In the genomic region with DNA sequence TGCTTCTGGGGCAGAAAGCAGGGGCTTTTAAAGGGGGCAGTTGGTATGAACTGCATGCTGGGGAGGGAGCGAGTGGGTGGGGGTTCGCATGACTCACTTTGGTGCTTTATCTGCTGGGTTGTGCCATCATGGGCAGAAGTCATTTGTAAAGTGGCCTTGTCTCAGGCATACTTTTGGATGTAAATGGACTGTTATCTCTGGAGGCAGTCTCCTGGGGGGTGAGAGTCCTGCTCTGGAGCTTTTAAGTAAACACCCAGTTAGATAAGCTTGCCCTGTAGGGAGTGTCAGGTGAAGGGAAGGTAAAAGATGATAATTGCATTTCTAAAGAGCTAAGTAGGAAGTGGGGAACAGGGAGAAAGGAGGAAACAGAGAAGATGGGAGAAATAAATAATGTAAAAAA, we compare ENCODE assay signal across 14 cellular contexts. TPM values are rescaled to one million over a fixed set of nuclear protein-coding genes. Genes with fewer than 3 reads are reported as not detected.
DNase-seq lines count a peak whose midpoint lies in the region; ATAC-seq and TF ChIP-seq lines count a peak whose summit lies in the region.
"Had no signal": no experiment of that assay in that cellular context is flagged by ENCODE, and none has a peak within 500 bp of the region (broad histone marks: within the 10 kb centered on the region; RNA-seq: fewer than 3 reads in every experiment).

No MANE protein-coding gene starts in this region.

- no peak overlapping the region for H3K9ac ChIP-seq in H9 (ENCODE audit: extremely low read depth, insufficient read length, low read length)

- H3K23ac ChIP-seq in H9 (ENCODE audit: insufficient read length, low read depth, low read length) = no peak overlapping the region

- peak overlapping the region in 2 of 7 donors; percentile 37 to 82 for H3K27ac Mint-ChIP-seq in CD4-positive, alpha-beta memory T cell
- peak overlapping the region in 2 of 3 experiments; percentile 7 to 20; a peak in 2 of 7 replicates for H3K27ac Mint-ChIP-seq in H9
- H3K27ac Mint-ChIP-seq in activated naive CD8-positive, alpha-beta T cell = peak overlapping the region; percentile 98
- H3K27ac Mint-ChIP-seq in mesothelial cell of epicardium = no peak overlapping the region

- peak overlapping the region; percentile 87 for H3K4me2 ChIP-seq in H9 (ENCODE audit: insufficient read depth, insufficient read length, low read length)

- no peak overlapping the region for H3K4me3 ChIP-seq in CD4-positive, alpha-beta memory T cell (ENCODE audit: low read length in 2 of 2)
- H3K4me3 ChIP-seq: breast epithelium had no signal

- no peaks in the 10 kb centered on the region for H3K9me3 ChIP-seq in CD4-positive, alpha-beta memory T cell (ENCODE audit: control insufficient read depth in 1 of 2, low read length in 2 of 2)
- no peaks in the 10 kb centered on the region for H3K9me3 ChIP-seq in H9 (ENCODE audit: control insufficient read depth, low read depth, low read length)
- H3K9me3 ChIP-seq: breast epithelium, SJSA1 had no signal

- no peak overlapping the region for H3K14ac ChIP-seq in H9 (ENCODE audit: insufficient read depth, low read length)

- H2BK120ac ChIP-seq in H9 (ENCODE audit: low read depth, low read length, poor library complexity, severe bottlenecking) = no peak overlapping the region

- no peak overlapping the region for H2AK5ac ChIP-seq in H9 (ENCODE audit: insufficient read length, low read length)

- CTCF ChIA-PET in CD4-positive, alpha-beta memory T cell (lab: Charles Lee; ENCODE audit: partially characterized antibody) = interaction anchor here (1.0 to 6.3 kb wide), 4 partner anchors 17 to 132 kb away, joined by 3 to 73 read pairs (median 5); no protein-coding TSS in a partner anchor

- H2AFZ ChIP-seq in H9 (ENCODE audit: low read length) = no peak overlapping the region

- no peak overlapping the region for H3K56ac ChIP-seq in H9 (ENCODE audit: insufficient read length, low read depth, low read length)

- H3K4me3 Mint-ChIP-seq in CD4-positive, alpha-beta memory T cell = peak overlapping the region in 7 of 8 donors; percentile 13 to 99 (median 84)
- peak overlapping the region; percentile 18 to 87 for H3K4me3 Mint-ChIP-seq in H9
- H3K4me3 Mint-ChIP-seq in activated naive CD8-positive, alpha-beta T cell = peak overlapping the region; percentile 95
- H3K4me3 Mint-ChIP-seq in mesothelial cell of epicardium = peak overlapping the region; percentile 28

- no peak overlapping the region for H3K4ac ChIP-seq in H9 (ENCODE audit: low read depth, low read length)

- H3K79me2 ChIP-seq in H9 (ENCODE audit: insufficient read depth, low read length) = no peaks in the 10 kb centered on the region; the same call in 1 of the 2 replicates

- intact Hi-C loops in CD4-positive, alpha-beta memory T cell (cut with micrococcal nuclease) = no loop called here

- H3K36me3 Mint-ChIP-seq in CD4-positive, alpha-beta memory T cell = peaks cover 4 to 13% of the 10 kb centered on the region in 2 donors
- H3K36me3 Mint-ChIP-seq in H9 (ENCODE audit: insufficient read depth in 1 of 3, low read depth in 3 of 3) (peaks cover 1 to 7% (median 6%) of the 10 kb centered on the region in 3 experiments; a peak in 5 of 7 replicates), mesothelial cell of epicardium (peaks cover 3% of the 10 kb centered on the region)
- peaks cover 5% of the 10 kb centered on the region for H3K36me3 Mint-ChIP-seq in activated naive CD8-positive, alpha-beta T cell

- no peak overlapping the region for H3T11ph ChIP-seq in H9 (ENCODE audit: low read length)

- no peaks in the 10 kb centered on the region for H3K27me3 ChIP-seq in CD4-positive, alpha-beta memory T cell (ENCODE audit: insufficient read depth, low read length)
- H3K27me3 ChIP-seq in H9 (ENCODE audit: insufficient read depth, low read length) = no peaks in the 10 kb centered on the region; the same call in 1 of the 2 replicates
- H3K27me3 ChIP-seq: breast epithelium, SJSA1 had no signal

- H3K27me3 Mint-ChIP-seq in CD4-positive, alpha-beta memory T cell = peaks cover 3 to 5% of the 10 kb centered on the region in 2 donors
- H3K27me3 Mint-ChIP-seq in H9 (ENCODE audit: low read depth) (peaks cover 15% of the 10 kb centered on the region), mesothelial cell of epicardium (ENCODE audit: low read depth) (no peaks in the 10 kb centered on the region)
- no peaks in the 10 kb centered on the region for H3K27me3 Mint-ChIP-seq in activated naive CD8-positive, alpha-beta T cell

- WGBS in H9 (ENCODE audit: extremely low coverage, insufficient read length, low lambda C conversion rate) = no CpG with 5 or more reads among the region's 2 CpGs

- no peaks in the 10 kb centered on the region for H4K20me1 ChIP-seq in H9 (ENCODE audit: control insufficient read depth, insufficient read depth, insufficient read length)

- no peak overlapping the region for H2BK15ac ChIP-seq in H9 (ENCODE audit: low read depth, low read length)

- ATAC-seq in HG03457 (IDR thresholded peaks at IDR 0.05; ENCODE audit: unreplicated experiment) = no peak
- ATAC-seq: esophagus mucosa had no signal

- H3K23me2 ChIP-seq in H9 (ENCODE audit: insufficient read length, low read depth, low read length, poor library complexity, severe bottlenecking) = peaks cover 12% of the 10 kb centered on the region

- no peak for DNase-seq in CD4-positive, alpha-beta memory T cell
- DNase-seq in H9 = peak; percentile 37
- DNase-seq in mesothelial cell of epicardium (ENCODE audit: low spot score in 2 of 2, unreplicated experiment in 2 of 2) = no peak
- no peak for DNase-seq in globus pallidus (ENCODE audit: low spot score)
- no peak for DNase-seq in activated gamma-delta T cell (lab: John Stamatoyannopoulos, UW)
- DNase-seq: DMS 273 treated with DMSO at 0.1 percent for 48 hours, NCI-H526 treated with DMSO at 0.1 percent for 48 hours had no signal

- H3K4me1 ChIP-seq in CD4-positive, alpha-beta memory T cell (ENCODE audit: insufficient read depth, low read length) = peaks cover 30% of the 10 kb centered on the region
- H3K4me1 ChIP-seq in H9 (ENCODE audit: insufficient read depth, low read length) = peaks cover 11% of the 10 kb centered on the region; the same call in 1 of the 2 replicates
- H3K4me1 ChIP-seq: breast epithelium had no signal

- no peaks in the 10 kb centered on the region for H3K9me3 Mint-ChIP-seq in CD4-positive, alpha-beta memory T cell
- H3K9me3 Mint-ChIP-seq in H9 (peaks cover 0 to 2% of the 10 kb centered on the region in 2 experiments; a peak in 2 of 5 replicates), mesothelial cell of epicardium (no peaks in the 10 kb centered on the region)
- no peaks in the 10 kb centered on the region for H3K9me3 Mint-ChIP-seq in activated naive CD8-positive, alpha-beta T cell (ENCODE audit: low read depth)

- no peak overlapping the region for H2BK5ac ChIP-seq in H9 (ENCODE audit: insufficient read length, low read length)

- no peak overlapping the region for H4K5ac ChIP-seq in H9 (ENCODE audit: insufficient read length, low read depth, low read length)

- H2BK12ac ChIP-seq in H9 (ENCODE audit: insufficient read length, low read depth, low read length) = no peak overlapping the region

- H4K8ac ChIP-seq in H9 (replicated peaks; ENCODE audit: insufficient read length, low read depth, low read length) = no peak overlapping the region

- POLR2A ChIA-PET in CD4-positive, alpha-beta memory T cell (lab: Charles Lee; ENCODE audit: partially characterized antibody) = interaction anchor here (1.0 to 3.2 kb wide), 3 partner anchors 11 to 21 kb away, joined by 5 to 15 read pairs (median 12); a partner anchor contains a TSS

- no peak overlapping the region for H3K18ac ChIP-seq in H9 (ENCODE audit: insufficient read length, low read depth, low read length)

- no peaks in the 10 kb centered on the region for H3K36me3 ChIP-seq in CD4-positive, alpha-beta memory T cell (ENCODE audit: insufficient read depth, low read length)
- H3K36me3 ChIP-seq: breast epithelium had no signal

- no peaks in the 10 kb centered on the region for H3K79me1 ChIP-seq in H9 (ENCODE audit: insufficient read depth, low read depth, low read length, poor library complexity, severe bottlenecking)

- H3K4me1 Mint-ChIP-seq in CD4-positive, alpha-beta memory T cell = peaks cover 23 to 38% (median 29%) of the 10 kb centered on the region in 4 donors
- peaks cover 51 to 58% of the 10 kb centered on the region in 2 experiments for H3K4me1 Mint-ChIP-seq in H9
- H3K4me1 Mint-ChIP-seq in activated naive CD8-positive, alpha-beta T cell (ENCODE audit: low read depth) = peaks cover 39% of the 10 kb centered on the region
- peaks cover 33% of the 10 kb centered on the region for H3K4me1 Mint-ChIP-seq in mesothelial cell of epicardium

- no peak overlapping the region for H3K27ac ChIP-seq in CD4-positive, alpha-beta memory T cell (ENCODE audit: low read depth, low read length)
- no peak overlapping the region for H3K27ac ChIP-seq in H9 (ENCODE audit: insufficient read length, low read depth, low read length)
- H3K27ac ChIP-seq: breast epithelium, SJSA1 had no signal

- TF ChIP-seq CTCF in H9 (conservative IDR thresholded peaks at IDR 0.05) = no peak
- no peak for TF ChIP-seq CTCF in mesothelial cell of epicardium (IDR thresholded peaks at IDR 0.05; ENCODE audit: unreplicated experiment)

- H2BK20ac ChIP-seq in H9 (ENCODE audit: low read depth, low read length, poor library complexity, severe bottlenecking) = no peak overlapping the region

- no peak overlapping the region for H4K91ac ChIP-seq in H9 (ENCODE audit: insufficient read length, low read depth, low read length)

RNA-seq across cellular contexts. Expression of a gene that starts 1.6 kb away (rescaled TPM):
- 10 to 100 TPM; 52.8 to 54.7 TPM for total RNA-seq in CD4-positive, alpha-beta memory T cell
- 100 to 1,000 TPM; 154 to 207 TPM for polyA plus RNA-seq in CD4-positive, alpha-beta memory T cell
- total RNA-seq in H9 (2021) = 114 and 116 TPM in 2 replicates
- 62.8 to 65.5 TPM (median 65.2 TPM) in 3 replicates for total RNA-seq in mesothelial cell of epicardium

RNA-seq across cellular contexts. Expression of a gene that starts 15.9 kb away (rescaled TPM):
- total RNA-seq in CD4-positive, alpha-beta memory T cell = 1 to 10 TPM; 1.6 to 2.3 TPM
- 1 to 10 TPM in 1 of 2 donors, under 1 TPM in 1; 0.94 to 1.2 TPM for polyA plus RNA-seq in CD4-positive, alpha-beta memory T cell
- 12.0 and 14.5 TPM in 2 replicates for total RNA-seq in H9 (2021)
- total RNA-seq in mesothelial cell of epicardium = 11.7 to 13.5 TPM (median 12.7 TPM) in 3 replicates
- total RNA-seq: myocyte had no signal

RNA-seq across cellular contexts. Expression of a gene that starts 20.9 kb away (rescaled TPM):
- not detected for total RNA-seq in CD4-positive, alpha-beta memory T cell
- polyA plus RNA-seq in CD4-positive, alpha-beta memory T cell = not detected
- 0.26 and 0.64 TPM in 2 replicates for total RNA-seq in H9 (2021)
- 1.0 to 2.1 TPM (median 1.9 TPM) in 3 replicates for total RNA-seq in mesothelial cell of epicardium
- total RNA-seq: activated CD8-positive, alpha-beta memory T cell treated with anti-CD3 and anti-CD28 coated beads for 36 hours; esophagus mucosa; myocyte had no signal

Comparison
In these comparisons a context has a peak if more than half of its experiments do, and no peak if none do; other contexts are left out.
1. H3K4me3 Mint-ChIP-seq: peak in every context shown above with its lines; median percentile 95 in activated naive CD8-positive, alpha-beta T cell; 84 in CD4-positive, alpha-beta memory T cell; 52 in H9; 28 in mesothelial cell of epicardium.